8 cellular contexts compared by ENCODE assay signal in the genomic region with DNA sequence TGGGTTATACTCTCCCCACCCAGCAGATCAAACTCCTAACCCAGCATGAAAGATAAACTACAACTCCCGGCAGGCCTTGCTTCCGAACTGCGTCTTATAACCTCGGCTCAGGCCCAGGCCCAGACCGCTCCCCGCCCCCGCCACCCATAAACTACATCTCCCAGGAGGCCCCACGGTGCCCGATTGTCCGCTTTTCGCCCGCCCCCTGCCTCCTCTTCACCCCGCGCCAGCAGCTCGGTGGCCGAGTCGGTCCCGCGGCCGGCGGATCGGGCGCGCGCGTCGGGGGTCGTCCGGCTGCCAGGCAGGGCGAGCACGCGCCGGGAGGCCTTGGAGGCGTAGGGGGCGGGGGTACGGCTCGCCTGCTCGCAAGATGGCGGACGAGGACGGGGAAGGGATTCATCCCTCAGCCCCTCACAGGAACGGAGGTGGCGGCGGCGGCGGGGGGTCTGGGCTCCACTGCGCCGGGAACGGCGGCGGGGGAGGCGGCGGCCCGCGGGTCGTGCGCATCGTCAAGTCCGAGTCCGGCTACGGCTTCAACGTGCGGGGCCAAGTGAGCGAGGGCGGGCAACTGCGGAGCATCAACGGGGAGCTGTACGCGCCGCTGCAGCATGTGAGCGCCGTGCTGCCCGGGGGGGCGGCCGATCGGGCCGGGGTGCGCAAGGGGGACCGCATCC. TPM values are rescaled to one million over a fixed set of nuclear protein-coding genes. Genes with fewer than 3 reads are reported as not detected.
DNase-seq lines count a peak whose midpoint lies in the region; ATAC-seq and TF ChIP-seq lines count a peak whose summit lies in the region.

A gene (plus strand): TSS at position 219 of the 674 bp plus-strand sequence. CDS start 152 bp downstream, at position 371.

- DNase-seq in CD14-positive monocyte (ENCODE audit: low spot score) = peak; percentile 91
- peak; percentile 82 for DNase-seq in NCI-H748 treated with DMSO at 0.1 percent for 48 hours (lab: John Stamatoyannopoulos, UW)
- peak; percentile 85 for DNase-seq in activated CD4-positive, alpha-beta T cell treated with anti-CD3 and anti-CD28 coated beads, Interleukin-2, amount 50 U/mL, for 1 hour
- peak; percentile 61 for DNase-seq in cortex of kidney (lab: John Stamatoyannopoulos, UW)
- peak; percentile 94 for DNase-seq in left lobe of liver (ENCODE audit: low spot score)
- DNase-seq in stimulated activated CD4-positive, alpha-beta T cell treated with anti-CD3 and anti-CD28 coated beads, Interleukin-2, amount 100 ng/mL, for 4 hours (ENCODE audit: low read depth) = peak; percentile 84

- H3K4me1 Mint-ChIP-seq in CD14-positive monocyte = peaks cover 61% of the 10 kb centered on the region

- peaks cover 0 to 3% (median 0%) of the 10 kb centered on the region in 3 donors for H3K27me3 Mint-ChIP-seq in CD14-positive monocyte (ENCODE audit: low read depth in 3 of 3)

- peaks cover 10 to 13% of the 10 kb centered on the region in 2 donors for H3K36me3 Mint-ChIP-seq in CD14-positive monocyte

- TF ChIP-seq CTCF in CD14-positive monocyte (IDR thresholded peaks at IDR 0.05) = no peak

- H3K27ac Mint-ChIP-seq in CD14-positive monocyte = peak within 1 kb of the TSS; percentile 97 to 100 (median 99)

- ATAC-seq in GM19395 (IDR thresholded peaks at IDR 0.05; ENCODE audit: unreplicated experiment) (peak; percentile 93), HG03565 (IDR thresholded peaks at IDR 0.05; ENCODE audit: unreplicated experiment) (peak; percentile 75), left lobe of liver (peak; percentile 97)

- intact Hi-C loops in CD14-positive monocyte (cut with micrococcal nuclease) = loop anchor here in 1 of 2 donors (5.0 to 10.0 kb wide), 2 partner anchors 383 to 445 kb away; a partner anchor contains a TSS

- peak within 1 kb of the TSS; percentile 94 to 97 for H3K4me3 Mint-ChIP-seq in CD14-positive monocyte

- peaks cover 0 to 3% (median 0%) of the 10 kb centered on the region in 7 donors for H3K9me3 Mint-ChIP-seq in CD14-positive monocyte

RNA-seq across cellular contexts. Expression of the gene that starts here (rescaled TPM):
- polyA plus RNA-seq in CD14-positive monocyte = 10 to 100 TPM; 40.1 to 47.6 TPM
- total RNA-seq in left lobe of liver = 15.6 TPM

Comparison
In these comparisons a context has a peak if more than half of its experiments do, and no peak if none do; other contexts are left out.
1. Peak in every context shown above with its lines: DNase-seq and ATAC-seq.